ENCODE assay signal across 24 cellular contexts in the genomic region with DNA sequence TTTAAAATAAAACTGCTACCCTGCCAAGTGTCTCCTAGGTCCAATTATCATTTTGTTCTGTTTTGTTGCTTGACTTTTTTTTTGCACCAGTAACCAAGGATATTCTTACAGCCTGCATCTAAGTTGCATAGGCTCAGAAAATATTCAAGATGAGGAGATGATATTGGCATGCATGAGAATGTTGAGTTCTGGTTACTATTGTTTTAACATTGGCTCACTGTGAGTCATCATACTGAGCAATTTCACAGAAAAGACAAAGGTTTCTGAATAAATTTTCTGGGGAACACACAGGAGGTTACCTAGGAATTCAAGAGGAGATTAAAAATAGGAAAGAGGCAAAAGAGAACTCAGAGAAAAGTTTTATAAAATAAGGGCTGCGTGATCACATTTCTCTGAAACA.
DNase-seq lines count a peak whose midpoint lies in the region; ATAC-seq and TF ChIP-seq lines count a peak whose summit lies in the region.
"Had no signal": no experiment of that assay in that cellular context is flagged by ENCODE, and none has a peak within 500 bp of the region (broad histone marks: within the 10 kb centered on the region; RNA-seq: fewer than 3 reads in every experiment).

No MANE protein-coding gene starts in this region.

- in situ Hi-C loops in ACHN (cut with HindIII; ENCODE audit: low pct_ligation_motif_present, low pct_unique_long_range_greater_than_20kb, low sequenced_read_pairs), result no loop called here

- POLR2A ChIA-PET in RWPE1 (lab: Yijun Ruan, JAX; ENCODE audit: low non-redundant PET), result no interaction called here

- no peak overlapping the region for H3K9ac ChIP-seq in mesendoderm (ENCODE audit: low read length)

- H3K4me3 ChIP-seq in epithelial cell of esophagus (ENCODE audit: low read length) (no peak overlapping the region), mesendoderm (ENCODE audit: low read length) (no peak overlapping the region)
- H3K4me3 ChIP-seq: adrenal gland, dorsolateral prefrontal cortex, gastrocnemius medialis, lung, tibial nerve had no signal

- CTCF ChIA-PET in RWPE1 (lab: Yijun Ruan, JAX), result no interaction called here

- TF ChIP-seq CTCF in RWPE1 (conservative IDR thresholded peaks at IDR 0.05; ENCODE audit: low read depth) (no peak), epithelial cell of esophagus (IDR thresholded peaks at IDR 0.05; ENCODE audit: insufficient read depth, low read depth, low read length, missing control alignments) (no peak)

- no peak overlapping the region for H3K4ac ChIP-seq in mesendoderm (ENCODE audit: low read depth, low read length)

- no peak overlapping the region for H3K18ac ChIP-seq in mesendoderm (ENCODE audit: low read length)

- WGBS in mesendoderm (ENCODE audit: extremely low coverage, insufficient coverage, low lambda C conversion rate), result no CpG with 5 or more reads among the region's 1 CpG

- H2BK5ac ChIP-seq in mesendoderm (ENCODE audit: low read length), result no peak overlapping the region

- no peaks in the 10 kb centered on the region for H3K4me1 ChIP-seq in mesendoderm (ENCODE audit: control insufficient read depth, low read depth, low read length)
- H3K4me1 ChIP-seq: adrenal gland, gastrocnemius medialis, tibial nerve had no signal

- DNase-seq in ACHN (peak; percentile 42), RWPE1 (ENCODE audit: low spot score) (peak; percentile 13), epithelial cell of esophagus (ENCODE audit: low read depth) (peak; percentile 17), mesendoderm (peak; percentile 58), AML-193 (lab: John Stamatoyannopoulos, UW) (no peak)
- no peak for DNase-seq in activated CD4-positive, alpha-beta T cell treated with anti-CD3 and anti-CD28 coated beads, Interleukin-2, amount 50 U/mL, for 1 hour
- DNase-seq: activated CD8-positive, alpha-beta T cell treated with anti-CD3 and anti-CD28 coated beads, Interleukin-2, amount 10 ng/mL, durations not matched to agents 7 days and 5 days; adrenal gland; CD8-positive, alpha-beta T cell; dorsolateral prefrontal cortex; EL; gastrocnemius medialis; HCEC 1CT; NCI-H2029 treated with DMSO at 0.1 percent for 48 hours; NCI-H82; nephron progenitor cell; right cardiac atrium; stimulated activated CD4-positive, alpha-beta T cell treated with anti-CD3 and anti-CD28 coated beads, Interleukin-4, amount 100 ng/mL, for 24 hours; SW 1271 had no signal

- H2BK15ac ChIP-seq in mesendoderm (replicated peaks; ENCODE audit: low read depth), result no peak overlapping the region

- no peak overlapping the region for H2AK5ac ChIP-seq in mesendoderm (ENCODE audit: low read length)

- no peak overlapping the region for H4K8ac ChIP-seq in mesendoderm (ENCODE audit: low read depth, low read length)

- H3K27ac ChIP-seq in RWPE1 (no peak overlapping the region), mesendoderm (ENCODE audit: low read depth, low read length) (no peak overlapping the region)
- H3K27ac ChIP-seq: adrenal gland, dorsolateral prefrontal cortex, gastrocnemius medialis, tibial nerve had no signal

- H3K23ac ChIP-seq in mesendoderm (ENCODE audit: low read length), result no peak overlapping the region

- H3K79me2 ChIP-seq in mesendoderm (ENCODE audit: control insufficient read depth, insufficient read depth, low read length), result no peaks in the 10 kb centered on the region

- no peak overlapping the region for H4K5ac ChIP-seq in mesendoderm (ENCODE audit: low read length)

- ATAC-seq in GM18511 (IDR thresholded peaks at IDR 0.05; ENCODE audit: unreplicated experiment) (no peak), GM19351 (IDR thresholded peaks at IDR 0.05; ENCODE audit: unreplicated experiment) (no peak)
- ATAC-seq: activated CD8-positive, alpha-beta T cell treated with anti-CD3 and anti-CD28 coated beads, Interleukin-2, amount 10 ng/mL, durations not matched to agents 7 days and 5 days; CD8-positive, alpha-beta T cell; gastrocnemius medialis; HepG2; right cardiac atrium had no signal

- no peak overlapping the region for H3K4me2 ChIP-seq in mesendoderm (ENCODE audit: low read length)

- no peak overlapping the region for H2BK120ac ChIP-seq in mesendoderm (ENCODE audit: low read depth, low read length)

- no peaks in the 10 kb centered on the region for H3K36me3 ChIP-seq in mesendoderm (ENCODE audit: control insufficient read depth, insufficient read depth, low read length)
- H3K36me3 ChIP-seq: adrenal gland, gastrocnemius medialis, tibial nerve had no signal

- no peaks in the 10 kb centered on the region for H3K79me1 ChIP-seq in mesendoderm (ENCODE audit: low read length)

- H3K56ac ChIP-seq in mesendoderm (ENCODE audit: low read length), result no peak overlapping the region

- H3K27me3 ChIP-seq in mesendoderm (ENCODE audit: insufficient read depth, low read length, poor library complexity), result no peaks in the 10 kb centered on the region
- H3K27me3 ChIP-seq: adrenal gland, dorsolateral prefrontal cortex, gastrocnemius medialis, tibial nerve had no signal

Comparison
In these comparisons a context has a peak if more than half of its experiments do, and no peak if none do; other contexts are left out.
1. DNase-seq: peak in ACHN (single experiment), RWPE1 (single experiment), epithelial cell of esophagus (single experiment) and mesendoderm (single experiment); none in AML-193 (0 of 2) and activated CD4-positive, alpha-beta T cell treated with anti-CD3 and anti-CD28 coated beads, Interleukin-2, amount 50 U/mL, for 1 hour (single experiment).